In genomic region chr13:100835695-100836094, GRCh38 we compare ENCODE assay signal across 25 cellular contexts.
"Had no signal": no experiment of that assay in that cellular context is flagged by ENCODE, and none has a peak within 500 bp of the region (broad histone marks: within the 10 kb centered on the region; RNA-seq: fewer than 3 reads in every experiment).

No MANE protein-coding gene starts in this region.

- H3K4me3 Mint-ChIP-seq: activated B cell treated with CpG ODN at 0.5 μM for 24 hours; activated CD4-positive, alpha-beta T cell treated with anti-CD3 and anti-CD28 coated beads, Interleukin-2, amount 10 ng/mL, durations not matched to agents 24 days and 14 days; activated CD8-positive, alpha-beta memory T cell treated with anti-CD3 and anti-CD28 coated beads, Interleukin-2, amount 10 ng/mL, durations not matched to agents 7 days and 5 days; activated naive CD4-positive, alpha-beta T cell treated with anti-CD3 and anti-CD28 coated beads, Interleukin-2, amount 10 ng/mL, durations not matched to agents 7 days and 5 days; activated naive CD8-positive, alpha-beta T cell treated with anti-CD3 and anti-CD28 coated beads for 36 hours; activated T-cell treated with anti-CD3 and anti-CD28 coated beads, Interleukin-2, amount 50 U/mL, for 4 hours; T-cell had no signal

- H3K4me3 ChIP-seq: SK-N-MC had no signal

- H3K36me3 Mint-ChIP-seq: activated CD8-positive, alpha-beta memory T cell treated with anti-CD3 and anti-CD28 coated beads, Interleukin-2, amount 10 ng/mL, durations not matched to agents 7 days and 5 days; activated naive CD4-positive, alpha-beta T cell treated with anti-CD3 and anti-CD28 coated beads, Interleukin-2, amount 10 ng/mL, durations not matched to agents 7 days and 5 days; activated naive CD8-positive, alpha-beta T cell treated with anti-CD3 and anti-CD28 coated beads for 36 hours; T-cell had no signal

- H3K27me3 Mint-ChIP-seq: activated CD4-positive, alpha-beta T cell treated with anti-CD3 and anti-CD28 coated beads, Interleukin-2, amount 10 ng/mL, durations not matched to agents 24 days and 14 days; activated naive CD4-positive, alpha-beta T cell treated with anti-CD3 and anti-CD28 coated beads, Interleukin-2, amount 10 ng/mL, durations not matched to agents 7 days and 5 days; activated naive CD8-positive, alpha-beta T cell treated with anti-CD3 and anti-CD28 coated beads for 36 hours had no signal

- FAIRE-seq: RCC 7860, TTC549 had no signal

- H3K27ac Mint-ChIP-seq: activated B cell treated with CpG ODN at 0.5 μM for 24 hours; activated CD4-positive, alpha-beta T cell treated with anti-CD3 and anti-CD28 coated beads, Interleukin-2, amount 10 ng/mL, durations not matched to agents 24 days and 14 days; activated CD8-positive, alpha-beta memory T cell treated with anti-CD3 and anti-CD28 coated beads, Interleukin-2, amount 10 ng/mL, durations not matched to agents 7 days and 5 days; activated naive CD4-positive, alpha-beta T cell treated with anti-CD3 and anti-CD28 coated beads, Interleukin-2, amount 10 ng/mL, durations not matched to agents 7 days and 5 days; activated naive CD8-positive, alpha-beta T cell treated with anti-CD3 and anti-CD28 coated beads for 36 hours; T-cell had no signal

- H3K27ac ChIP-seq: SK-N-MC had no signal

- ATAC-seq: activated CD8-positive, alpha-beta memory T cell treated with anti-CD3 and anti-CD28 coated beads, Interleukin-2, amount 10 ng/mL, durations not matched to agents 7 days and 5 days; activated T-cell treated with anti-CD3 and anti-CD28 coated beads, Interleukin-2, amount 50 U/mL, for 4 hours; T-cell had no signal

- H3K9me3 Mint-ChIP-seq: activated B cell treated with CpG ODN at 0.5 μM for 24 hours; activated CD4-positive, alpha-beta T cell treated with anti-CD3 and anti-CD28 coated beads, Interleukin-2, amount 10 ng/mL, durations not matched to agents 24 days and 14 days; activated naive CD4-positive, alpha-beta T cell treated with anti-CD3 and anti-CD28 coated beads, Interleukin-2, amount 10 ng/mL, durations not matched to agents 7 days and 5 days; activated T-cell treated with anti-CD3 and anti-CD28 coated beads, Interleukin-2, amount 50 U/mL, for 4 hours had no signal

- H3K4me1 Mint-ChIP-seq: activated B cell treated with CpG ODN at 0.5 μM for 24 hours; activated CD4-positive, alpha-beta T cell treated with anti-CD3 and anti-CD28 coated beads, Interleukin-2, amount 10 ng/mL, durations not matched to agents 24 days and 14 days; activated CD8-positive, alpha-beta memory T cell treated with anti-CD3 and anti-CD28 coated beads, Interleukin-2, amount 10 ng/mL, durations not matched to agents 7 days and 5 days; activated naive CD4-positive, alpha-beta T cell treated with anti-CD3 and anti-CD28 coated beads, Interleukin-2, amount 10 ng/mL, durations not matched to agents 7 days and 5 days; activated naive CD8-positive, alpha-beta T cell treated with anti-CD3 and anti-CD28 coated beads for 36 hours; T-cell had no signal

- DNase-seq: activated B cell treated with CpG ODN at 0.5 μM for 24 hours; activated CD4-positive, alpha-beta T cell treated with anti-CD3 and anti-CD28 coated beads for 1 hour; activated CD4-positive, alpha-beta T cell treated with anti-CD3 and anti-CD28 coated beads, Interleukin-2, amount 10 ng/mL, durations not matched to agents 24 days and 14 days; activated CD4-positive, alpha-beta T cell treated with anti-CD3 and anti-CD28 coated beads, Interleukin-2, amount 50 U/mL, for 48 hours; activated CD8-positive, alpha-beta memory T cell treated with anti-CD3 and anti-CD28 coated beads, Interleukin-2, amount 10 ng/mL, durations not matched to agents 7 days and 5 days; activated gamma-delta T cell treated with Interleukin-2 at 50 U/mL for 16 hours; activated naive CD4-positive, alpha-beta T cell treated with anti-CD3 and anti-CD28 coated beads, Interleukin-2, amount 10 ng/mL, durations not matched to agents 7 days and 5 days; activated naive CD8-positive, alpha-beta T cell treated with anti-CD3 and anti-CD28 coated beads for 36 hours; activated T-cell treated with anti-CD3 and anti-CD28 coated beads, Interleukin-2, amount 50 U/mL, for 4 hours; central memory CD4-positive, alpha-beta T cell; KG1; MV-4-11; NCI-H1105; NCI-H1436 treated with DMSO at 0.1 percent for 48 hours; NCI-H187; NCI-H2081; NCI-H510A treated with DMSO at 0.1 percent for 48 hours; NCI-H69; SIG-M5; T-cell; T-helper 2 cell; T1000 had no signal
